ENCODE assay signal across 12 cellular contexts in the genomic region with DNA sequence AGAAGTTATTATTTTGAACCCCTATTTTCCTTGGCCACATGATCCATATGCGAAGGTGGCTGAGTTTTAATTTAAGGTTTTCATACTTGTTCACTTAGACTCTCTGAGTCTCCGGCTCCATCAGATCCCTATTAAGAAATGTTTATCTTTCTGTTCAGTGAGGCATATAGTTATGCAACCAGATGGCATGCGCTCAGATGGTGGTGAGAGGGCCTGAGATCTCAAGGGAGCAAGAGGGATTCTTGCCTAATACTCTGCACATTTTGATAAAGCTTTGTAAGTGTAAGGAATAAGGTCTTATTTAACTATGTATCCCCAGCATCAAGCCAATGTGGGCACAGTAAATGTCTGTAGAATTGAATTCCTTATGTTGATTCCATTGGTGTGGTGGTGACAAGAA.
DNase-seq lines count a peak whose midpoint lies in the region; ATAC-seq and TF ChIP-seq lines count a peak whose summit lies in the region.
"Had no signal": no experiment of that assay in that cellular context is flagged by ENCODE, and none has a peak within 500 bp of the region (broad histone marks: within the 10 kb centered on the region; RNA-seq: fewer than 3 reads in every experiment).

No MANE protein-coding gene starts in this region.

- no peak for TF ChIP-seq CTCF in colonic mucosa (IDR thresholded peaks at IDR 0.05)
- TF ChIP-seq CTCF in right lobe of liver (IDR thresholded peaks at IDR 0.05): no peak

- H3K27me3 ChIP-seq in ACC112 (ENCODE audit: insufficient read depth, low read length) (no peaks in the 10 kb centered on the region), MG63 (no peaks in the 10 kb centered on the region), colonic mucosa (no peaks in the 10 kb centered on the region), right lobe of liver (no peaks in the 10 kb centered on the region)

- H3K9ac ChIP-seq in colonic mucosa (ENCODE audit: low read depth in 2 of 2, low read length in 2 of 2): no peak overlapping the region

- no peaks in the 10 kb centered on the region for H3K9me3 ChIP-seq in MG63
- H3K9me3 ChIP-seq in colonic mucosa: no peaks in the 10 kb centered on the region
- no peaks in the 10 kb centered on the region for H3K9me3 ChIP-seq in right lobe of liver

- 44% methylated on average over 3 of the region's 3 CpGs for WGBS in right lobe of liver (ENCODE audit: insufficient coverage, low coverage, low lambda C conversion rate, missing lambda C conversion rate)

- TF ChIP-seq POLR2A in right lobe of liver (IDR thresholded peaks at IDR 0.05): no peak

- DNase-seq in MG63: peak; percentile 26
- peak; percentile 20 for DNase-seq in colonic mucosa
- peak; percentile 41 to 78 (median 61) for DNase-seq in right lobe of liver
- DNase-seq in NCI-H82 treated with DMSO at 0.1 percent for 48 hours (lab: John Stamatoyannopoulos, UW; ENCODE audit: unreplicated experiment): no peak
- no peak for DNase-seq in NAMALWA (ENCODE audit: low spot score)
- DNase-seq in NK-92 treated with Interleukin-12 subunit alpha and Interleukin-12 subunit beta, amount 100 ng/mL, for 24 hours (lab: John Stamatoyannopoulos, UW): no peak
- DNase-seq: activated CD4-positive, alpha-beta T cell treated with anti-CD3 and anti-CD28 coated beads for 48 hours; naive thymus-derived CD4-positive, alpha-beta T cell; NCI-H1105 treated with DMSO at 0.1 percent for 48 hours had no signal

- no peaks in the 10 kb centered on the region for H3K36me3 ChIP-seq in ACC112 (ENCODE audit: insufficient read depth, low read length)
- no peaks in the 10 kb centered on the region for H3K36me3 ChIP-seq in MG63
- H3K36me3 ChIP-seq in colonic mucosa: no peaks in the 10 kb centered on the region
- no peaks in the 10 kb centered on the region for H3K36me3 ChIP-seq in right lobe of liver

- peaks cover 33% of the 10 kb centered on the region for H3K4me1 ChIP-seq in ACC112 (ENCODE audit: control insufficient read depth, insufficient read depth, low read length, unreplicated experiment)
- H3K4me1 ChIP-seq in colonic mucosa: no peaks in the 10 kb centered on the region
- peaks cover 0 to 4% (median 0%) of the 10 kb centered on the region in 4 donors for H3K4me1 ChIP-seq in right lobe of liver

- H3K79me2 ChIP-seq in ACC112 (ENCODE audit: control insufficient read depth, insufficient read depth, low read length, unreplicated experiment): no peaks in the 10 kb centered on the region

- H3K27ac ChIP-seq in ACC112 (ENCODE audit: low read depth, low read length) (peak overlapping the region; percentile 61), colonic mucosa (no peak overlapping the region), right lobe of liver (no peak overlapping the region)
- H3K27ac ChIP-seq: RWPE1 had no signal

- peak overlapping the region; percentile 57 for H2AFZ ChIP-seq in ACC112 (ENCODE audit: low read length, unreplicated experiment)

- ATAC-seq in right lobe of liver: peak; percentile 88 to 99 (median 93)
- no peak for ATAC-seq in HG02852 (IDR thresholded peaks at IDR 0.05; ENCODE audit: unreplicated experiment)
- ATAC-seq: naive thymus-derived CD4-positive, alpha-beta T cell had no signal

- peak overlapping the region; percentile 48 for H3K4me3 ChIP-seq in ACC112 (ENCODE audit: low read depth, low read length)
- H3K4me3 ChIP-seq in MG63: no peak overlapping the region
- H3K4me3 ChIP-seq in colonic mucosa: no peak overlapping the region
- no peak overlapping the region for H3K4me3 ChIP-seq in right lobe of liver

- intact Hi-C loops in colonic mucosa (cut with DNase I): no loop called here
- intact Hi-C loops in right lobe of liver (cut with DNase I): no loop called here

Comparison
In these comparisons a context has a peak if more than half of its experiments do, and no peak if none do; other contexts are left out.
1. DNase-seq: peak in MG63 (single experiment), colonic mucosa (single experiment) and right lobe of liver (3 of 3); none in NCI-H82 treated with DMSO at 0.1 percent for 48 hours (single experiment), NAMALWA (single experiment) and NK-92 treated with Interleukin-12 subunit alpha and Interleukin-12 subunit beta, amount 100 ng/mL, for 24 hours (single experiment).